Comparison of ENCODE assay signal across 8 cellular contexts in the genomic region with DNA sequence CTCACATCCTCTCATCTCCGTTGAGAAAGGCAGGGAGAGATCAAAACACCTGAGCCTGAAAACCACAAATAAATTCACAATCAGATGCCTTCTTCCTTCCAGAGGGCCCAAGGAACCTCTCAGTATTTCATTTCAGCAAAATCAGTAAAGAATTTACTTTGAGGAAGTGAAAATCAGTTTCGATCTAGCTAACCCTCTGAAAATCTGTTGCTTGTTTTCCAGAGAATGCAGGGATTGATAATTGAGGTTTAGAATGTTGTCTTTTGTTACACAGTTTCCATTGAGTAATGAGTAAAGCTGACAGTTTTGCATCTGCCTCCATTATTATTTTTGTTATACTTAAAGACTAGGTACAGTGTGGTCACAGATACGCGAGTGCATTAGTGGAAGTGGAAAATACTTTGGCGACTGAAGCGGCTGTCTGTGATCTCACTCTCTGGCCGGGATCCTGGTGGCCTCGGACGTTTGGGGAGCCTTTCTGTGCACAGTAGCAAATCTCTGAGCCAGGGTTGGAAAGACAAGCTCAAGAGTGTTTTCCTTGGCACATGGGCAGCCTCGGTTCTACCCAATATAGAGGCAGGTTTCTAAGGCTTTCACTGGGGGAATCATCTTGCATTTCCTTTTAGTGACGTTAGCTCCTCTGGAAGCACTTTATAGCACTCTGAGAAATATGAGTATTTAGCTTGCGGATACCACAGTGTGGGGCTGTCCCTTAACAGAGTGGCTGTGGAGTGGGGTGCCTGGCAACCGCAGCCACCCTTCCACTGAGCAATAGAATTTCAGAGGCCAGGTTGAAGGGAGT. TPM values are rescaled to one million over a fixed set of nuclear protein-coding genes. Genes with fewer than 3 reads are reported as not detected.
DNase-seq lines count a peak whose midpoint lies in the region; ATAC-seq and TF ChIP-seq lines count a peak whose summit lies in the region.

No MANE protein-coding gene starts in this region.

- H3K9me3 Mint-ChIP-seq in nephron: no peaks in the 10 kb centered on the region

- peak; percentile 58 for ATAC-seq in HG03442 (IDR thresholded peaks at IDR 0.05; ENCODE audit: unreplicated experiment)
- ATAC-seq in omental fat pad (ENCODE audit: low FRiP score): no peak
- ATAC-seq in HG03457 (IDR thresholded peaks at IDR 0.05; ENCODE audit: unreplicated experiment): no peak

- no peak for TF ChIP-seq CTCF in GM06990 (IDR thresholded peaks at IDR 0.05; ENCODE audit: insufficient read depth, low read length, poor library complexity, severe bottlenecking)
- TF ChIP-seq CTCF in nephron (IDR thresholded peaks at IDR 0.05; ENCODE audit: unreplicated experiment in 3 of 3): no peak
- TF ChIP-seq CTCF in omental fat pad (IDR thresholded peaks at IDR 0.05): no peak

- H3K36me3 ChIP-seq in GM06990 (ENCODE audit: control insufficient read depth, insufficient read depth, low read length): no peaks in the 10 kb centered on the region

- no peaks in the 10 kb centered on the region for H3K27me3 Mint-ChIP-seq in nephron (ENCODE audit: low read depth)

- H3K4me1 Mint-ChIP-seq in nephron: peaks cover 19% of the 10 kb centered on the region

- no peaks in the 10 kb centered on the region for H3K27me3 ChIP-seq in GM06990 (replicated peaks; ENCODE audit: control insufficient read depth, insufficient read depth, low read length)

- peak; percentile 65 for DNase-seq in GM06990 (ENCODE audit: extremely low read depth, insufficient read length)
- DNase-seq in cerebellum (ENCODE audit: low spot score): peak; percentile 60
- no peak for DNase-seq in omental fat pad (ENCODE audit: low spot score)
- DNase-seq in NCI-H524 treated with DMSO at 0.1 percent for 48 hours (lab: John Stamatoyannopoulos, UW): no peak
- no peak for DNase-seq in HCEC 1CT

- no peaks in the 10 kb centered on the region for H3K36me3 Mint-ChIP-seq in nephron (ENCODE audit: low read depth)

- H3K27ac Mint-ChIP-seq in nephron: peak overlapping the region in 2 of 3 experiments; percentile 29 to 36

- H3K4me3 ChIP-seq in GM06990 (replicated peaks; ENCODE audit: low read depth, low read length): no peak overlapping the region

- peak overlapping the region in 1 of 3 experiments; percentile 5 for H3K4me3 Mint-ChIP-seq in nephron

RNA-seq across cellular contexts. Expression of a gene that starts 32.2 kb away (rescaled TPM):
- total RNA-seq in cerebellum (8.5 TPM), omental fat pad (100 to 1,000 TPM in 2 of 4 donors, 10 to 100 TPM in 2; 68.3 to 177 (median 112) TPM)

Comparison
In these comparisons a context has a peak if more than half of its experiments do, and no peak if none do; other contexts are left out.
1. DNase-seq: peak in GM06990 (single experiment) and cerebellum (single experiment); none in omental fat pad (single experiment), NCI-H524 treated with DMSO at 0.1 percent for 48 hours (single experiment) and HCEC 1CT (single experiment).